18 cellular contexts compared by ENCODE assay signal in genomic region chr19:16373079-16373478, GRCh38. TPM values are rescaled to one million over a fixed set of nuclear protein-coding genes. Genes with fewer than 3 reads are reported as not detected.
DNase-seq lines count a peak whose midpoint lies in the region; ATAC-seq and TF ChIP-seq lines count a peak whose summit lies in the region.
"Had no signal": no experiment of that assay in that cellular context is flagged by ENCODE, and none has a peak within 500 bp of the region (broad histone marks: within the 10 kb centered on the region; RNA-seq: fewer than 3 reads in every experiment).

No MANE protein-coding gene starts in this region.

- peak overlapping the region; percentile 95 for H3K27ac ChIP-seq in CD8-positive, alpha-beta T cell (ENCODE audit: low read depth, low read length)
- H3K27ac ChIP-seq in OCI-LY7 (ENCODE audit: low read depth, low read length, poor library complexity, severe bottlenecking): peak overlapping the region; percentile 86
- peak overlapping the region; percentile 31 to 48 for H3K27ac ChIP-seq in right atrium auricular region
- H3K27ac ChIP-seq in stomach: peak overlapping the region; percentile 29 to 81 (median 71)
- H3K27ac ChIP-seq: BLaER1 had no signal

- TF ChIP-seq EP300 in stomach (IDR thresholded peaks at IDR 0.05): no peak

- no peak overlapping the region for H3K4me2 ChIP-seq in OCI-LY7 (ENCODE audit: low read length)

- 73 to 88% (median 84%) methylated on average over 12 of the region's 12 CpGs for WGBS in stomach, 5 donors

- H3K4me1 Mint-ChIP-seq in CD8-positive, alpha-beta T cell (ENCODE audit: low read depth): peaks cover 76% of the 10 kb centered on the region
- H3K4me1 Mint-ChIP-seq: stimulated activated naive CD8-positive, alpha-beta T cell treated with anti-CD3 and anti-CD28 coated beads, Interleukin-15, amount 100 ng/mL, for 72 hours had no signal

- intact Hi-C loops in CD8-positive, alpha-beta T cell (cut with DNase I, micrococcal nuclease): no loop called here
- intact Hi-C loops in OCI-LY7 (cut with micrococcal nuclease; ENCODE audit: unreplicated experiment) (no loop called here), stomach (cut with DNase I; ENCODE audit: low total_unique reads) (no loop called here)

- DNase-seq in CD8-positive, alpha-beta T cell: no peak
- DNase-seq in OCI-LY7 (ENCODE audit: low spot score) (no peak), right atrium auricular region (ENCODE audit: low spot score) (no peak), stomach (no peak), HCEC 1CT (no peak)
- DNase-seq: activated CD4-positive, alpha-beta T cell treated with anti-CD3 and anti-CD28 coated beads, Interleukin-2, amount 50 U/mL, for 48 hours; anterior cingulate cortex; head of caudate nucleus; NCI-H2029 treated with DMSO at 0.1 percent for 48 hours; NCI-H526; stimulated activated naive CD8-positive, alpha-beta T cell treated with anti-CD3 and anti-CD28 coated beads, Interleukin-15, amount 100 ng/mL, for 72 hours had no signal

- H3K27ac Mint-ChIP-seq in CD8-positive, alpha-beta T cell: no peak overlapping the region
- H3K27ac Mint-ChIP-seq: activated T-helper 1 cell treated with anti-CD3 and anti-CD28 coated beads, Interleukin-12 subunit alpha, Interleukin-12 subunit beta, Interleukin-2, Interleukin-4 antibody, amounts not matched to agents 30 ng/mL and 10 ng/mL and 1 ng/mL, durations not matched to agents 14 hours and 24 hours and 36 hours had no signal

- no peaks in the 10 kb centered on the region for H3K9me3 ChIP-seq in CD8-positive, alpha-beta T cell (ENCODE audit: low read length)
- H3K9me3 ChIP-seq in OCI-LY7 (ENCODE audit: low read length): no peaks in the 10 kb centered on the region
- H3K9me3 ChIP-seq in right atrium auricular region: no peaks in the 10 kb centered on the region
- no peaks in the 10 kb centered on the region for H3K9me3 ChIP-seq in stomach
- H3K9me3 ChIP-seq: BLaER1 had no signal

- TF ChIP-seq CTCF in CD8-positive, alpha-beta T cell (IDR thresholded peaks at IDR 0.05): no peak
- no peak for TF ChIP-seq CTCF in OCI-LY7 (conservative IDR thresholded peaks at IDR 0.05; ENCODE audit: low read length)
- no peak for TF ChIP-seq CTCF in right atrium auricular region (IDR thresholded peaks at IDR 0.05)
- TF ChIP-seq CTCF in stomach (IDR thresholded peaks at IDR 0.05): no peak

- no peak overlapping the region for H3K4me3 Mint-ChIP-seq in CD8-positive, alpha-beta T cell
- H3K4me3 Mint-ChIP-seq: stimulated activated naive CD8-positive, alpha-beta T cell treated with anti-CD3 and anti-CD28 coated beads, Interleukin-15, amount 100 ng/mL, for 72 hours had no signal

- CTCF ChIA-PET in CD8-positive, alpha-beta T cell (lab: Charles Lee): interaction anchor here (1.1 to 14.2 kb wide), 5 partner anchors 8 to 126 kb away, joined by 3 to 200 read pairs (median 44); partner anchors contain the start of gene KLF2
- CTCF ChIA-PET in OCI-LY7 (lab: Charles Lee; ENCODE audit: unreplicated experiment): interaction anchor here (0.7 kb wide), 1 partner anchor 10 kb away, joined by 4 read pairs; no protein-coding TSS in a partner anchor

- H3K36me3 Mint-ChIP-seq in CD8-positive, alpha-beta T cell: peaks cover 22% of the 10 kb centered on the region

- H3K4me1 ChIP-seq in CD8-positive, alpha-beta T cell (ENCODE audit: insufficient read depth, low read length): peaks cover 96% of the 10 kb centered on the region
- peaks cover 55% of the 10 kb centered on the region for H3K4me1 ChIP-seq in OCI-LY7 (ENCODE audit: insufficient read depth, low read length, poor library complexity, severe bottlenecking)
- H3K4me1 ChIP-seq in right atrium auricular region: peaks cover 0 to 40% of the 10 kb centered on the region in 2 donors
- H3K4me1 ChIP-seq in stomach: peaks cover 56 to 72% (median 61%) of the 10 kb centered on the region in 4 donors

- peak overlapping the region; percentile 33 for H3K4me3 ChIP-seq in CD8-positive, alpha-beta T cell (ENCODE audit: low read depth, low read length)
- H3K4me3 ChIP-seq in OCI-LY7 (ENCODE audit: low read depth, low read length, poor library complexity, severe bottlenecking) (no peak overlapping the region), right atrium auricular region (no peak overlapping the region), stomach (no peak overlapping the region)
- H3K4me3 ChIP-seq: BLaER1, coronary artery had no signal

- H3K27me3 Mint-ChIP-seq in CD8-positive, alpha-beta T cell (ENCODE audit: low read depth): no peaks in the 10 kb centered on the region
- H3K27me3 Mint-ChIP-seq: stimulated activated naive CD8-positive, alpha-beta T cell treated with anti-CD3 and anti-CD28 coated beads, Interleukin-15, amount 100 ng/mL, for 72 hours had no signal

- BruUV-seq in OCI-LY7 (replicated peaks; lab: Mats Ljungman, UMichigan): no TSS peak

- H2AFZ ChIP-seq in OCI-LY7 (ENCODE audit: low read length): no peak overlapping the region

- no peak for ATAC-seq in CD8-positive, alpha-beta T cell
- ATAC-seq in HG02852 (IDR thresholded peaks at IDR 0.05; ENCODE audit: unreplicated experiment): no peak
- no peak for ATAC-seq in GM21447 (IDR thresholded peaks at IDR 0.05; ENCODE audit: unreplicated experiment)
- ATAC-seq in GM21723 (IDR thresholded peaks at IDR 0.05; ENCODE audit: unreplicated experiment): no peak
- ATAC-seq: stimulated activated naive CD8-positive, alpha-beta T cell treated with anti-CD3 and anti-CD28 coated beads, Interleukin-15, amount 100 ng/mL, for 72 hours had no signal

- POLR2A ChIA-PET in CD8-positive, alpha-beta T cell (lab: Charles Lee): interaction anchor here (0.6 to 30.7 kb wide), 6 partner anchors 8 to 155 kb away, joined by 3 to 2627 read pairs (median 3); partner anchors contain the start of gene KLF2
- POLR2A ChIA-PET in OCI-LY7 (lab: Charles Lee): interaction anchor here (1.1 kb wide), 1 partner anchor 9 kb away, joined by 4 read pairs; no protein-coding TSS in a partner anchor

- H3K9me3 Mint-ChIP-seq in CD8-positive, alpha-beta T cell: no peaks in the 10 kb centered on the region
- H3K9me3 Mint-ChIP-seq: activated T-helper 1 cell treated with anti-CD3 and anti-CD28 coated beads, Interleukin-12 subunit alpha, Interleukin-12 subunit beta, Interleukin-2, Interleukin-4 antibody, amounts not matched to agents 30 ng/mL and 10 ng/mL and 1 ng/mL, durations not matched to agents 14 hours and 24 hours and 36 hours; stimulated activated naive CD8-positive, alpha-beta T cell treated with anti-CD3 and anti-CD28 coated beads, Interleukin-15, amount 100 ng/mL, for 72 hours had no signal

- peaks cover 3% of the 10 kb centered on the region; the same call in 1 of the 2 replicates for H4K20me1 ChIP-seq in OCI-LY7 (ENCODE audit: insufficient read depth, low read length)

- H3K79me2 ChIP-seq in OCI-LY7 (ENCODE audit: insufficient read depth, low read depth, low read length): no peaks in the 10 kb centered on the region

- H3K27me3 ChIP-seq in CD8-positive, alpha-beta T cell (ENCODE audit: insufficient read depth, low read length): no peaks in the 10 kb centered on the region
- H3K27me3 ChIP-seq in right atrium auricular region (no peaks in the 10 kb centered on the region), stomach (no peaks in the 10 kb centered on the region)

- no peaks in the 10 kb centered on the region for H3K9me2 ChIP-seq in OCI-LY7 (ENCODE audit: insufficient read depth, low read length)

- no peak for TF ChIP-seq POLR2A in stomach (IDR thresholded peaks at IDR 0.05)

- no peaks in the 10 kb centered on the region for H3K36me3 ChIP-seq in CD8-positive, alpha-beta T cell (ENCODE audit: insufficient read depth, low read length)
- peaks cover 42% of the 10 kb centered on the region for H3K36me3 ChIP-seq in OCI-LY7 (ENCODE audit: insufficient read depth, low read length)
- peaks cover 47% of the 10 kb centered on the region for H3K36me3 ChIP-seq in right atrium auricular region
- peaks cover 17 to 48% (median 37%) of the 10 kb centered on the region in 4 donors for H3K36me3 ChIP-seq in stomach

RNA-seq across cellular contexts. Expression of gene KLF2, which starts 48.5 kb away (rescaled TPM):
- 100 to 1,000 TPM; 817 to 847 TPM for total RNA-seq in CD8-positive, alpha-beta T cell
- 4.5 and 8.6 TPM in 2 replicates for total RNA-seq in OCI-LY7 (2014; rRNA removed; shearing (Covaris generic))
- total RNA-seq in OCI-LY7 (2022) (6.2 and 8.2 TPM in 2 replicates), right atrium auricular region (10 to 100 TPM; 40.9 to 82.3 TPM), stomach (100 to 1,000 TPM in 1 of 5 donors, 10 to 100 TPM in 4; 31.0 to 107 (median 72.3) TPM)
- 10 to 100 TPM in 2 of 3 donors, 1 to 10 TPM in 1; 9.5 to 69.5 (median 16.7) TPM for polyA plus RNA-seq in stomach
- polyA plus RNA-seq: keratinocyte had no signal

Comparison
In these comparisons a context has a peak if more than half of its experiments do, and no peak if none do; other contexts are left out.
1. H3K27ac ChIP-seq: peak in every context shown above with its lines; median percentile 95 in CD8-positive, alpha-beta T cell; 86 in OCI-LY7; 71 in stomach; 40 in right atrium auricular region.
2. RNA of gene KLF2, which starts 48.5 kb away (total RNA-seq): 817 to 847 TPM in CD8-positive, alpha-beta T cell; 40.9 to 82.3 TPM in right atrium auricular region, 31.0 to 107 TPM in stomach and 4.5 to 8.6 TPM in OCI-LY7; every median in the first group is over 4 times any median in the second.